8 cellular contexts compared by ENCODE assay signal in genomic region chr1:51421961-51422360, GRCh38.
DNase-seq lines count a peak whose midpoint lies in the region; ATAC-seq, FAIRE-seq and TF ChIP-seq lines count a peak whose summit lies in the region.

No MANE protein-coding gene starts in this region.

- DNase-seq in CD4-positive, alpha-beta T cell = no peak
- DNase-seq in HCEC 1CT (peak; percentile 66), NCI-H774 (lab: John Stamatoyannopoulos, UW) (peak; percentile 36), choroid plexus epithelial cell (ENCODE audit: low read depth) (peak; percentile 84), HepG2 (ENCODE audit: low spot score) (peak; percentile 33), upper lobe of right lung (no peak), posterior vena cava (ENCODE audit: low spot score) (no peak), stomach (no peak)

- H3K36me3 ChIP-seq in HepG2 (replicated peaks in 1 of 2; ENCODE audit: control insufficient read depth in 1 of 2, insufficient read depth in 2 of 2, low read length in 2 of 2) = peaks cover 3 to 4% of the 10 kb centered on the region in 2 experiments; a peak in 3 of 5 replicates
- peaks cover 12% of the 10 kb centered on the region for H3K36me3 ChIP-seq in upper lobe of right lung
- peaks cover 0 to 47% (median 17%) of the 10 kb centered on the region in 4 donors for H3K36me3 ChIP-seq in stomach

- no peaks in the 10 kb centered on the region for H3K79me2 ChIP-seq in HepG2 (ENCODE audit: insufficient read depth, low read length)

- H3K9ac ChIP-seq in HepG2 (ENCODE audit: insufficient read depth, low read depth, low read length) = no peak overlapping the region

- H3K27ac ChIP-seq in CD4-positive, alpha-beta T cell (ENCODE audit: low read depth, low read length) = no peak overlapping the region
- H3K27ac ChIP-seq in HepG2 (ENCODE audit: extremely low read length, insufficient read depth, low read length) (no peak overlapping the region), upper lobe of right lung (no peak overlapping the region), stomach (no peak overlapping the region)

- no peaks in the 10 kb centered on the region for H3K9me3 Mint-ChIP-seq in CD4-positive, alpha-beta T cell

- no peak for TF ChIP-seq EP300 in HepG2 (IDR thresholded peaks at IDR 0.05; ENCODE audit: low read depth in 2 of 2, low read length in 2 of 2)
- no peak for TF ChIP-seq EP300 in HepG2 (CRISPR knock-in tag; IDR thresholded peaks at IDR 0.05; ENCODE audit: borderline replicate concordance)
- no peak for TF ChIP-seq EP300 in stomach (IDR thresholded peaks at IDR 0.05)

- intact Hi-C loops in CD4-positive, alpha-beta T cell (cut with DNase I, micrococcal nuclease) = no loop called here
- intact Hi-C loops in HepG2 (cut with micrococcal nuclease; ENCODE audit: unreplicated experiment) = no loop called here
- intact Hi-C loops in upper lobe of right lung (cut with DNase I) = no loop called here
- intact Hi-C loops in posterior vena cava (cut with DNase I) = no loop called here
- intact Hi-C loops in stomach (cut with DNase I; ENCODE audit: low total_unique reads) = no loop called here

- TF ChIP-seq CTCF in CD4-positive, alpha-beta T cell (IDR thresholded peaks at IDR 0.05) = no peak
- TF ChIP-seq CTCF in choroid plexus epithelial cell (conservative IDR thresholded peaks at IDR 0.05; ENCODE audit: low read depth, low read length) = no peak
- TF ChIP-seq CTCF in HepG2 (CRISPR knock-in tag; IDR thresholded peaks at IDR 0.05) = no peak
- TF ChIP-seq CTCF in upper lobe of right lung (IDR thresholded peaks at IDR 0.05) = no peak
- TF ChIP-seq CTCF in stomach (IDR thresholded peaks at IDR 0.05) = no peak

- no peak overlapping the region for H3K4me2 ChIP-seq in HepG2 (ENCODE audit: low read depth, low read length)

- H2AFZ ChIP-seq in HepG2 (ENCODE audit: low read length) = no peak overlapping the region

- no peak for TF ChIP-seq RAD21 in HepG2 (CRISPR knock-in tag; IDR thresholded peaks at IDR 0.05)

- no peaks in the 10 kb centered on the region for H3K27me3 Mint-ChIP-seq in CD4-positive, alpha-beta T cell

- no peak overlapping the region for H3K4me3 Mint-ChIP-seq in CD4-positive, alpha-beta T cell

- H3K4me3 ChIP-seq in choroid plexus epithelial cell (ENCODE audit: low read depth, low read length) = peak overlapping the region; percentile 44
- H3K4me3 ChIP-seq in HepG2 (replicated peaks in 1 of 3; ENCODE audit: insufficient read depth in 1 of 3, low read depth in 2 of 3, low read length in 3 of 3) = no peak overlapping the region
- no peak overlapping the region for H3K4me3 ChIP-seq in upper lobe of right lung
- H3K4me3 ChIP-seq in stomach = no peak overlapping the region

- no peak overlapping the region for H3K27ac Mint-ChIP-seq in CD4-positive, alpha-beta T cell

- no peak for FAIRE-seq in HepG2 (lab: Jason Lieb, UNC)

- H3K9me3 ChIP-seq in CD4-positive, alpha-beta T cell (ENCODE audit: control insufficient read depth, low read length) = no peaks in the 10 kb centered on the region
- H3K9me3 ChIP-seq in HepG2 (ENCODE audit: low read length) (no peaks in the 10 kb centered on the region), upper lobe of right lung (no peaks in the 10 kb centered on the region), stomach (no peaks in the 10 kb centered on the region)

- peaks cover 12% of the 10 kb centered on the region for H3K4me1 Mint-ChIP-seq in CD4-positive, alpha-beta T cell (ENCODE audit: low read depth)

- ATAC-seq in CD4-positive, alpha-beta T cell (ENCODE audit: poor library complexity) = peak; percentile 68
- ATAC-seq in HepG2 (peak; percentile 52; the same call in 1 of the 3 replicates), upper lobe of right lung (no peak)

- H4K20me1 ChIP-seq in HepG2 (ENCODE audit: insufficient read depth, low read length) = no peaks in the 10 kb centered on the region

- no peaks in the 10 kb centered on the region for H3K27me3 ChIP-seq in CD4-positive, alpha-beta T cell (ENCODE audit: control insufficient read depth, insufficient read depth, low read length)
- H3K27me3 ChIP-seq in HepG2 (ENCODE audit: control insufficient read depth in 1 of 2, insufficient read depth in 2 of 2, low read length in 2 of 2) = no peaks in the 10 kb centered on the region
- H3K27me3 ChIP-seq in upper lobe of right lung = no peaks in the 10 kb centered on the region
- no peaks in the 10 kb centered on the region for H3K27me3 ChIP-seq in stomach

- H3K36me3 Mint-ChIP-seq in CD4-positive, alpha-beta T cell (ENCODE audit: low read depth) = peaks cover 90% of the 10 kb centered on the region

- H3K4me1 ChIP-seq in HepG2 (ENCODE audit: insufficient read depth, low read length) (no peaks in the 10 kb centered on the region), upper lobe of right lung (no peaks in the 10 kb centered on the region), stomach (peaks cover 0 to 22% (median 6%) of the 10 kb centered on the region in 4 donors)

- POLR2A ChIA-PET in CD4-positive, alpha-beta T cell (lab: Charles Lee) = interaction anchor here (1.4 kb wide), 1 partner anchor 97 kb away, joined by 3 read pairs; the partner anchor contains the start of gene EPS15
- POLR2A ChIA-PET in HepG2 (lab: Yijun Ruan, JAX) = no interaction called here

- in situ Hi-C loops in HepG2 (cut with HindIII; ENCODE audit: extremely low pct_ligation_motif_present, low pct_unique_long_range_greater_than_20kb) = no loop called here

- CTCF ChIA-PET in CD4-positive, alpha-beta T cell (lab: Charles Lee) = no interaction called here
- CTCF ChIA-PET in HepG2 (lab: Yijun Ruan, JAX; ENCODE audit: low intra/inter-chr PET ratio, low total read pairs) = no interaction called here

- TF ChIP-seq POLR2A in HepG2 (IDR thresholded peaks at IDR 0.05; ENCODE audit: insufficient read depth in 1 of 2, low read depth in 2 of 2, low read length in 2 of 2) = no peak
- no peak for TF ChIP-seq POLR2A in stomach (IDR thresholded peaks at IDR 0.05)

- no TSS peak for BruUV-seq in HepG2 (replicated peaks; lab: Mats Ljungman, UMichigan)

TF ChIP-seq in HepG2, 621 proteins besides CTCF, POLR2A, EP300 and RAD21:
- no peak for TF ChIP-seq ZNF484 (CRISPR knock-in tag; IDR thresholded peaks at IDR 0.05; ENCODE audit: borderline replicate concordance, low read depth)
- peak; percentile 95 for TF ChIP-seq ZNF652 (CRISPR knock-in tag; IDR thresholded peaks at IDR 0.05; ENCODE audit: borderline replicate concordance, low read depth)
- peak; percentile 99 for TF ChIP-seq RFXAP (CRISPR knock-in tag; IDR thresholded peaks at IDR 0.05; ENCODE audit: borderline replicate concordance)
- no peak for TF ChIP-seq ZNF235 (CRISPR knock-in tag; IDR thresholded peaks at IDR 0.05; ENCODE audit: borderline replicate concordance)
- peak; percentile 75 for TF ChIP-seq ATF1 (CRISPR knock-in tag; IDR thresholded peaks at IDR 0.05)
- TF ChIP-seq ZBTB4 (CRISPR knock-in tag; IDR thresholded peaks at IDR 0.05; ENCODE audit: borderline replicate concordance) = no peak
- TF ChIP-seq RFX5 (IDR thresholded peaks at IDR 0.05; ENCODE audit: low read depth, low read length) = peak; percentile 99
- TF ChIP-seq ATF4 (CRISPR knock-in tag; IDR thresholded peaks at IDR 0.05) = peak in 1 of 2 experiments; percentile 93; a peak in 2 of 4 replicates
- peak; percentile 70 for TF ChIP-seq NFYB (CRISPR knock-in tag; IDR thresholded peaks at IDR 0.05)
- peak; percentile 65; the same call in 1 of the 2 replicates for TF ChIP-seq CEBPB (IDR thresholded peaks at IDR 0.05; ENCODE audit: borderline replicate concordance, low read depth, low read length)
- TF ChIP-seq RFXANK (CRISPR knock-in tag; IDR thresholded peaks at IDR 0.05) = peak; percentile 99
- TF ChIP-seq CREB1 (IDR thresholded peaks at IDR 0.05) = peak; percentile 76
- TF ChIP-seq CREB1 (CRISPR knock-in tag; IDR thresholded peaks at IDR 0.05) = peak; percentile 96
- peak; percentile 73 for TF ChIP-seq CEBPG (CRISPR knock-in tag; IDR thresholded peaks at IDR 0.05)
- peak; percentile 72 for TF ChIP-seq CREM (IDR thresholded peaks at IDR 0.05)
- no peak for TF ChIP-seq CREM (CRISPR knock-in tag; IDR thresholded peaks at IDR 0.05)
- peak; percentile 76 for TF ChIP-seq NFYC (CRISPR knock-in tag; IDR thresholded peaks at IDR 0.05)
TF ChIP-seq in HepG2: peak in this region for 12.

Comparison
In these comparisons a context has a peak if more than half of its experiments do, and no peak if none do; other contexts are left out.
1. DNase-seq: peak in HCEC 1CT (single experiment), NCI-H774 (single experiment), choroid plexus epithelial cell (single experiment) and HepG2 (single experiment); none in CD4-positive, alpha-beta T cell (0 of 10), upper lobe of right lung (single experiment), posterior vena cava (single experiment) and stomach (single experiment).